Comparison of ENCODE assay signal across 12 cellular contexts in genomic region chr9:110426052-110426709, GRCh38.
DNase-seq lines count a peak whose midpoint lies in the region; ATAC-seq and TF ChIP-seq lines count a peak whose summit lies in the region.
"Had no signal": no experiment of that assay in that cellular context is flagged by ENCODE, and none has a peak within 500 bp of the region (broad histone marks: within the 10 kb centered on the region; RNA-seq: fewer than 3 reads in every experiment).

No MANE protein-coding gene starts in this region.

- 68 to 78% methylated on average over 2 of the region's 2 CpGs for WGBS in sigmoid colon, 2 donors

- H3K4me2 ChIP-seq in DOHH2 (ENCODE audit: low read length): no peak overlapping the region

- TF ChIP-seq EP300 in sigmoid colon (IDR thresholded peaks at IDR 0.05): no peak

- peaks cover 2% of the 10 kb centered on the region for H3K36me3 Mint-ChIP-seq in mesothelial cell of epicardium
- no peaks in the 10 kb centered on the region for H3K36me3 Mint-ChIP-seq in CD14-positive monocyte
- H3K36me3 Mint-ChIP-seq: brain had no signal

- no peaks in the 10 kb centered on the region for H3F3A ChIP-seq in DOHH2 (ENCODE audit: control insufficient read depth, insufficient read depth)

- H3K79me2 ChIP-seq in DOHH2 (ENCODE audit: control insufficient read depth, low read length): no peaks in the 10 kb centered on the region

- H3K27ac ChIP-seq in DOHH2 (ENCODE audit: low read depth, low read length): no peak overlapping the region
- H3K27ac ChIP-seq in sigmoid colon: no peak overlapping the region

- H3K27me3 ChIP-seq in DOHH2 (ENCODE audit: control insufficient read depth, low read length) (no peaks in the 10 kb centered on the region), sigmoid colon (no peaks in the 10 kb centered on the region)

- H3K27ac Mint-ChIP-seq in mesothelial cell of epicardium: no peak overlapping the region
- no peak overlapping the region for H3K27ac Mint-ChIP-seq in CD14-positive monocyte
- H3K27ac Mint-ChIP-seq: brain had no signal

- intact Hi-C loops in sigmoid colon (cut with DNase I) (no loop called here), CD14-positive monocyte (cut with micrococcal nuclease) (loop anchor here in 1 of 2 donors (10.0 kb wide), 1 partner anchor 199 kb away; no protein-coding TSS in a partner anchor)

- no peak overlapping the region for H3K4me3 Mint-ChIP-seq in mesothelial cell of epicardium
- peak overlapping the region in 1 of 2 donors; percentile 35 for H3K4me3 Mint-ChIP-seq in CD14-positive monocyte
- H3K4me3 Mint-ChIP-seq: brain had no signal

- H3K9me3 Mint-ChIP-seq in mesothelial cell of epicardium: no peaks in the 10 kb centered on the region
- no peaks in the 10 kb centered on the region for H3K9me3 Mint-ChIP-seq in CD14-positive monocyte
- H3K9me3 Mint-ChIP-seq: brain had no signal

- H3K27me3 Mint-ChIP-seq in mesothelial cell of epicardium (ENCODE audit: low read depth) (no peaks in the 10 kb centered on the region), CD14-positive monocyte (ENCODE audit: low read depth in 3 of 3) (peaks cover 0 to 3% (median 1%) of the 10 kb centered on the region in 3 donors)

- H3K36me3 ChIP-seq in DOHH2 (ENCODE audit: control insufficient read depth, low read length): no peaks in the 10 kb centered on the region
- peaks cover 0 to 4% (median 0%) of the 10 kb centered on the region in 4 donors for H3K36me3 ChIP-seq in sigmoid colon

- H3K4me1 Mint-ChIP-seq in mesothelial cell of epicardium (no peaks in the 10 kb centered on the region), CD14-positive monocyte (peaks cover 4% of the 10 kb centered on the region)
- H3K4me1 Mint-ChIP-seq: brain had no signal

- TF ChIP-seq POLR2A in sigmoid colon (IDR thresholded peaks at IDR 0.05): no peak

- H3K4me1 ChIP-seq in DOHH2 (ENCODE audit: control insufficient read depth, low read length): no peaks in the 10 kb centered on the region
- no peaks in the 10 kb centered on the region for H3K4me1 ChIP-seq in sigmoid colon

- H4K20me1 ChIP-seq in DOHH2 (ENCODE audit: control insufficient read depth, insufficient read depth, low read depth, low read length): no peaks in the 10 kb centered on the region

- H3K9me3 ChIP-seq in DOHH2 (ENCODE audit: control insufficient read depth, insufficient read depth, low read length) (no peaks in the 10 kb centered on the region), sigmoid colon (no peaks in the 10 kb centered on the region)

- H3K9me2 ChIP-seq in DOHH2 (replicated peaks; ENCODE audit: control insufficient read depth, low read length): no peaks in the 10 kb centered on the region

- no peak for ATAC-seq in HG03139 (IDR thresholded peaks at IDR 0.05; ENCODE audit: unreplicated experiment)

- DNase-seq in M059J (ENCODE audit: low read depth) (peak; percentile 58), cardiac fibroblast (ENCODE audit: low read depth in 2 of 2) (peak; percentile 35 to 55), mesothelial cell of epicardium (ENCODE audit: low spot score in 2 of 2, unreplicated experiment in 2 of 2) (no peak), 8988T (no peak), sigmoid colon (no peak), CD14-positive monocyte (ENCODE audit: low spot score) (no peak)
- DNase-seq: activated CD8-positive, alpha-beta memory T cell treated with anti-CD3 and anti-CD28 coated beads, Interleukin-2, amount 50 U/mL, for 4 hours; GF-D8; NCI-H524 had no signal

- H3K4me3 ChIP-seq in DOHH2 (ENCODE audit: low read length) (no peak overlapping the region), cardiac fibroblast (replicated peaks in 1 of 2; ENCODE audit: low read depth in 2 of 2, low read length in 2 of 2) (no peak overlapping the region), sigmoid colon (no peak overlapping the region)

- peak; percentile 36 for TF ChIP-seq CTCF in DOHH2 (IDR thresholded peaks at IDR 0.05; ENCODE audit: low read depth, low read length, poor library complexity, severe bottlenecking)
- no peak for TF ChIP-seq CTCF in cardiac fibroblast (IDR thresholded peaks at IDR 0.05; ENCODE audit: low read depth, low read length)
- TF ChIP-seq CTCF in mesothelial cell of epicardium (IDR thresholded peaks at IDR 0.05; ENCODE audit: unreplicated experiment): peak; percentile 39
- peak in 2 of 4 experiments; percentile 11 to 12 for TF ChIP-seq CTCF in sigmoid colon (IDR thresholded peaks at IDR 0.05)
- no peak for TF ChIP-seq CTCF in CD14-positive monocyte (IDR thresholded peaks at IDR 0.05)

Comparison
In these comparisons a context has a peak if more than half of its experiments do, and no peak if none do; other contexts are left out.
1. CTCF ChIP-seq: peak in DOHH2 (single experiment) and mesothelial cell of epicardium (single experiment); none in cardiac fibroblast (single experiment) and CD14-positive monocyte (single experiment).
2. DNase-seq: peak in M059J (single experiment) and cardiac fibroblast (2 of 2); none in mesothelial cell of epicardium (0 of 2), 8988T (single experiment), sigmoid colon (single experiment) and CD14-positive monocyte (single experiment).